In genomic region chr1:8076171-8076570, GRCh38 we compare ENCODE assay signal across 19 cellular contexts. TPM values are rescaled to one million over a fixed set of nuclear protein-coding genes. Genes with fewer than 3 reads are reported as not detected.
DNase-seq lines count a peak whose midpoint lies in the region; ATAC-seq and TF ChIP-seq lines count a peak whose summit lies in the region.
"Had no signal": no experiment of that assay in that cellular context is flagged by ENCODE, and none has a peak within 500 bp of the region (broad histone marks: within the 10 kb centered on the region; RNA-seq: fewer than 3 reads in every experiment).

No MANE protein-coding gene starts in this region.

- H3K27me3 ChIP-seq in esophagus muscularis mucosa = no peaks in the 10 kb centered on the region
- H3K27me3 ChIP-seq in prostate gland (replicated peaks; ENCODE audit: insufficient read depth) = no peaks in the 10 kb centered on the region
- H3K27me3 ChIP-seq: dorsolateral prefrontal cortex, testis had no signal

- TF ChIP-seq POLR2A in esophagus muscularis mucosa (IDR thresholded peaks at IDR 0.05; ENCODE audit: low read depth) (no peak), prostate gland (IDR thresholded peaks at IDR 0.05) (no peak)

- H3K36me3 ChIP-seq in esophagus muscularis mucosa (no peaks in the 10 kb centered on the region), prostate gland (no peaks in the 10 kb centered on the region)

- TF ChIP-seq EP300 in esophagus muscularis mucosa (IDR thresholded peaks at IDR 0.05) = no peak

- H3K9me3 ChIP-seq in esophagus muscularis mucosa (no peaks in the 10 kb centered on the region), prostate gland (no peaks in the 10 kb centered on the region)
- H3K9me3 ChIP-seq: testis had no signal

- DNase-seq in NCI-H146 treated with DMSO at 0.1 percent for 48 hours (lab: John Stamatoyannopoulos, UW; ENCODE audit: unreplicated experiment) (peak; percentile 35), esophagus muscularis mucosa (ENCODE audit: extremely low spot score) (no peak), prostate gland (ENCODE audit: low spot score) (no peak), ecto neural progenitor cell (ENCODE audit: low spot score) (no peak), islet precursor cell (no peak)
- no peak for DNase-seq in stimulated activated CD4-positive, alpha-beta T cell treated with anti-CD3 and anti-CD28 coated beads, Interleukin-4, amount 100 ng/mL, for 24 hours
- DNase-seq: activated CD4-positive, CD25-positive, alpha-beta regulatory T cell; activated naive CD4-positive, alpha-beta T cell treated with anti-CD3 and anti-CD28 coated beads for 36 hours; DND-41; dorsolateral prefrontal cortex; hippocampal formation; left colon; naive thymus-derived CD4-positive, alpha-beta T cell; NCI-H1048; RPMI8226; stimulated activated CD4-positive, alpha-beta T cell treated with anti-CD3 and anti-CD28 coated beads, Interleukin-2, amount 100 ng/mL, for 24 hours; testis had no signal

- WGBS in esophagus muscularis mucosa = 92% methylated on average over 4 of the region's 4 CpGs
- WGBS in prostate gland = 74% methylated on average over 4 of the region's 4 CpGs

- ATAC-seq in HG03108 (IDR thresholded peaks at IDR 0.05; ENCODE audit: unreplicated experiment) = no peak
- ATAC-seq: left colon; naive thymus-derived CD4-positive, alpha-beta T cell had no signal

- no peak for TF ChIP-seq CTCF in C4-2B (conservative IDR thresholded peaks at IDR 0.05)
- TF ChIP-seq CTCF in esophagus muscularis mucosa (IDR thresholded peaks at IDR 0.05) = no peak
- no peak for TF ChIP-seq CTCF in prostate gland (IDR thresholded peaks at IDR 0.05)

- no peak overlapping the region for H3K4me3 ChIP-seq in esophagus muscularis mucosa
- no peak overlapping the region for H3K4me3 ChIP-seq in prostate gland
- H3K4me3 ChIP-seq: dorsolateral prefrontal cortex, testis had no signal

- intact Hi-C loops in esophagus muscularis mucosa (cut with DNase I) = no loop called here
- intact Hi-C loops in prostate gland (cut with DNase I) = loop anchor here (5.0 kb wide), 2 partner anchors 41 to 44 kb away; no protein-coding TSS in a partner anchor

- H3K27ac ChIP-seq in C4-2B (peak overlapping the region; percentile 8; the same call in 1 of the 2 replicates), esophagus muscularis mucosa (replicated peaks in 1 of 4) (peak overlapping the region; percentile 88 to 92 (median 90)), prostate gland (peak overlapping the region; percentile 77 to 85)
- H3K27ac ChIP-seq: testis had no signal

- peaks cover 25 to 48% (median 46%) of the 10 kb centered on the region in 4 donors for H3K4me1 ChIP-seq in esophagus muscularis mucosa
- peaks cover 11% of the 10 kb centered on the region for H3K4me1 ChIP-seq in prostate gland (replicated peaks)

RNA-seq across cellular contexts. Expression of gene ERRFI1, which starts 50.1 kb away (rescaled TPM):
- total RNA-seq in esophagus muscularis mucosa (100 to 1,000 TPM; 308 to 587 (median 435) TPM), prostate gland (10 to 100 TPM; 58.1 to 60.4 TPM)

Comparison
In these comparisons a context has a peak if more than half of its experiments do, and no peak if none do; other contexts are left out.
1. H3K27ac ChIP-seq: peak in every context shown above with its lines; median percentile 90 in esophagus muscularis mucosa; 81 in prostate gland; 8 in C4-2B.
2. RNA of gene ERRFI1, which starts 50.1 kb away (total RNA-seq): 308 to 587 TPM in esophagus muscularis mucosa; 58.1 to 60.4 TPM in prostate gland; every median in the first group is over 4 times any median in the second.